In genomic region chr2:26745609-26746327, GRCh38 we compare ENCODE assay signal across 1 cellular context.
TF ChIP-seq lines count a peak whose summit lies in the region.

No MANE protein-coding gene starts in this region.

TF ChIP-seq in SK-N-SH, 30 proteins besides CTCF, POLR2A, EP300 and RAD21 (continued from another document):
- TF ChIP-seq USF2 (IDR thresholded peaks at IDR 0.05; ENCODE audit: borderline replicate concordance, low read depth, low read length) (peak; percentile 5; the same call in 1 of the 2 replicates), NRF1 (IDR thresholded peaks at IDR 0.05; ENCODE audit: low read depth, low read length) (no peak), GATA2 (CRISPR knock-in tag; IDR thresholded peaks at IDR 0.05) (peak; percentile 75), RXRA (IDR thresholded peaks at IDR 0.05; ENCODE audit: borderline replicate concordance, low read depth) (no peak), POLR2AphosphoS5 (IDR thresholded peaks at IDR 0.05; ENCODE audit: low read depth, low read length) (no peak), RFX5 (IDR thresholded peaks at IDR 0.05; ENCODE audit: low read length) (0 out of 2 replicates have a peak, but pooled peaks have one; percentile 57), TEAD4 (IDR thresholded peaks at IDR 0.05; ENCODE audit: borderline replicate concordance, insufficient read depth) (no peak), NFIC (IDR thresholded peaks at IDR 0.05; ENCODE audit: borderline replicate concordance) (no peak)
